ENCODE assay signal across 21 cellular contexts in the genomic region with DNA sequence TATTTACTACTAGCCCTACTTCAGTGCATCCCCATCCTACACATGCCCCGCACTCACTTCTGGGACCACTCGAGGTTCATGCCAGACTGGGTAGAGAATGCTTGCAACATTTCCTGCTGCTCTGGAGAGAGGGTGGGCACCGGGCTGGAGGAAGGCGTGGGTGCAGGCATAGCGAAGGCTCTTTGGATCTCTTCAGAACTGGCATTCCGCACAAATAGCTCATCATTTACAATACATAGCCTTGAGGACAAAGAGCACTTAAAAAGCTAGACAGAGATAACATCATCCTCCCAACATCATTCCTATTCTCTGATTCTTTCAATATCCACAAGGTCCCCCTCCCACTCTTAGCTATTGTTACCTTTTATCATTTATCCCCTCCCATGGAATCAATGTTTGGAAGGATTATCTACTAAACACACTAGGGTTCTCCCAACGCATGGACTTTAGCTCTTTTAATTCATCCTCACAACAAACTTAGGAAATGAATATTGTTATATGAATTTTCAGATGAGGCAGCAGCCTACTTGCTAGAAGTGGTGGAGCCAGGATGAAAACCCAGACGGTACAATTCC. TPM values are rescaled to one million over a fixed set of nuclear protein-coding genes. Genes with fewer than 3 reads are reported as not detected.
DNase-seq lines count a peak whose midpoint lies in the region; ATAC-seq and TF ChIP-seq lines count a peak whose summit lies in the region.
"Had no signal": no experiment of that assay in that cellular context is flagged by ENCODE, and none has a peak within 500 bp of the region (broad histone marks: within the 10 kb centered on the region; RNA-seq: fewer than 3 reads in every experiment).

No MANE protein-coding gene starts in this region.

- no peak for ATAC-seq in activated naive CD4-positive, alpha-beta T cell treated with anti-CD3 and anti-CD28 coated beads, Interleukin-2, amount 50 U/mL, for 72 hours
- no peak for ATAC-seq in activated B cell treated with CpG ODN at 0.5 μM for 24 hours (ENCODE audit: low read depth)
- ATAC-seq in memory B cell (ENCODE audit: low read depth), result no peak
- no peak for ATAC-seq in GM19351 (IDR thresholded peaks at IDR 0.05; ENCODE audit: unreplicated experiment)
- no peak for ATAC-seq in GM19455 (IDR thresholded peaks at IDR 0.05; ENCODE audit: unreplicated experiment)
- ATAC-seq: gastroesophageal sphincter, left lobe of liver, mucosa of descending colon, right cardiac atrium had no signal

- intact Hi-C loops in activated B cell treated with CpG ODN at 0.5 μM for 24 hours (cut with micrococcal nuclease), result no loop called here

- H3K9me3 Mint-ChIP-seq in activated naive CD4-positive, alpha-beta T cell treated with anti-CD3 and anti-CD28 coated beads, Interleukin-2, amount 50 U/mL, for 72 hours, result no peaks in the 10 kb centered on the region
- H3K9me3 Mint-ChIP-seq in activated B cell treated with CpG ODN at 0.5 μM for 24 hours, result no peaks in the 10 kb centered on the region
- no peaks in the 10 kb centered on the region for H3K9me3 Mint-ChIP-seq in memory B cell
- H3K9me3 Mint-ChIP-seq in type B pancreatic cell, result no peaks in the 10 kb centered on the region
- H3K9me3 Mint-ChIP-seq: stimulated activated naive CD8-positive, alpha-beta T cell treated with anti-CD3 and anti-CD28 coated beads, Interleukin-15, Interleukin-2, amounts not matched to agents 100 ng/mL and 50 ng/mL, for 24 hours; T-helper 2 cell treated with Interferon-gamma antibody and Interleukin-4, amounts not matched to agents 5 μg/mL and 100 μg/mL, for 36 hours had no signal

- H3K4me1 Mint-ChIP-seq in activated B cell treated with CpG ODN at 0.5 μM for 24 hours, result peaks cover 27% of the 10 kb centered on the region
- peaks cover 26% of the 10 kb centered on the region for H3K4me1 Mint-ChIP-seq in memory B cell
- H3K4me1 Mint-ChIP-seq in type B pancreatic cell (ENCODE audit: unreplicated experiment), result peaks cover 21% of the 10 kb centered on the region

- H3K4me3 Mint-ChIP-seq in activated B cell treated with CpG ODN at 0.5 μM for 24 hours (no peak overlapping the region), memory B cell (peak overlapping the region; percentile 9), type B pancreatic cell (peak overlapping the region; percentile 9)
- H3K4me3 Mint-ChIP-seq: stimulated activated naive CD8-positive, alpha-beta T cell treated with anti-CD3 and anti-CD28 coated beads, Interleukin-15, Interleukin-2, amounts not matched to agents 100 ng/mL and 50 ng/mL, for 24 hours; T-helper 2 cell treated with Interferon-gamma antibody and Interleukin-4, amounts not matched to agents 5 μg/mL and 100 μg/mL, for 36 hours had no signal

- TF ChIP-seq CTCF in activated B cell treated with CpG ODN at 0.5 μM for 24 hours (IDR thresholded peaks at IDR 0.05), result no peak
- no peak for TF ChIP-seq CTCF in type B pancreatic cell (conservative IDR thresholded peaks at IDR 0.05)

- CTCF ChIA-PET in activated B cell treated with CpG ODN at 0.5 μM for 24 hours (lab: Charles Lee), result interaction anchor here (2.4 kb wide), 1 partner anchor 8 kb away, joined by 7 read pairs; no protein-coding TSS in a partner anchor

- POLR2A ChIA-PET in activated B cell treated with CpG ODN at 0.5 μM for 24 hours (lab: Charles Lee), result interaction anchor here (0.6 to 3.0 kb wide), 11 partner anchors 11 to 1390 kb away, joined by 3 to 39 read pairs (median 6); partner anchors contain the start of genes HNRNPUL2, NXF1, SLC3A2 and WDR74

- H3K36me3 Mint-ChIP-seq in activated naive CD4-positive, alpha-beta T cell treated with anti-CD3 and anti-CD28 coated beads, Interleukin-2, amount 50 U/mL, for 72 hours, result peaks cover 35 to 38% of the 10 kb centered on the region in 2 donors
- H3K36me3 Mint-ChIP-seq in activated B cell treated with CpG ODN at 0.5 μM for 24 hours (ENCODE audit: low read depth) (peaks cover 80% of the 10 kb centered on the region), memory B cell (peaks cover 30% of the 10 kb centered on the region), type B pancreatic cell (peaks cover 33% of the 10 kb centered on the region)

- H3K27me3 Mint-ChIP-seq in activated B cell treated with CpG ODN at 0.5 μM for 24 hours, result no peaks in the 10 kb centered on the region
- H3K27me3 Mint-ChIP-seq in memory B cell, result no peaks in the 10 kb centered on the region
- no peaks in the 10 kb centered on the region for H3K27me3 Mint-ChIP-seq in type B pancreatic cell
- H3K27me3 Mint-ChIP-seq: stimulated activated naive CD8-positive, alpha-beta T cell treated with anti-CD3 and anti-CD28 coated beads, Interleukin-15, Interleukin-2, amounts not matched to agents 100 ng/mL and 50 ng/mL, for 24 hours had no signal

- H3K27ac Mint-ChIP-seq in activated naive CD4-positive, alpha-beta T cell treated with anti-CD3 and anti-CD28 coated beads, Interleukin-2, amount 50 U/mL, for 72 hours, result peak overlapping the region; percentile 18 to 83
- H3K27ac Mint-ChIP-seq in activated B cell treated with CpG ODN at 0.5 μM for 24 hours (peak overlapping the region; percentile 11), memory B cell (no peak overlapping the region), type B pancreatic cell (peak overlapping the region; percentile 32)
- H3K27ac Mint-ChIP-seq: stimulated activated naive CD8-positive, alpha-beta T cell treated with anti-CD3 and anti-CD28 coated beads, Interleukin-15, Interleukin-2, amounts not matched to agents 100 ng/mL and 50 ng/mL, for 24 hours; T-helper 2 cell treated with Interferon-gamma antibody and Interleukin-4, amounts not matched to agents 5 μg/mL and 100 μg/mL, for 36 hours had no signal

- no peak for DNase-seq in activated naive CD4-positive, alpha-beta T cell treated with anti-CD3 and anti-CD28 coated beads, Interleukin-2, amount 50 U/mL, for 72 hours (ENCODE audit: low spot score in 2 of 2)
- no peak for DNase-seq in activated naive CD4-positive, alpha-beta T cell treated with anti-CD3 and anti-CD28 coated beads, Interleukin-2, amount 50 U/mL, for 16 hours
- DNase-seq in activated B cell treated with CpG ODN at 0.5 μM for 24 hours (no peak), memory B cell (ENCODE audit: low spot score in 2 of 2) (no peak), type B pancreatic cell (ENCODE audit: extremely low spot score, unreplicated experiment) (no peak), NCI-H774 (lab: John Stamatoyannopoulos, UW) (no peak)
- DNase-seq: activated CD4-positive, CD25-positive, alpha-beta regulatory T cell treated with anti-CD3 and anti-CD28 coated beads, Interleukin-2, amount 50 U/mL, for 72 hours; HCEC 1CT; KG1; NCI-H524 treated with DMSO at 0.1 percent for 48 hours; occipital lobe; SIG-M5; upper lobe of left lung had no signal

RNA-seq across cellular contexts. Expression of gene TMEM223, which starts 2.5 kb away (rescaled TPM):
- 10 to 100 TPM in 1 of 2 donors, 1 to 10 TPM in 1; 8.9 to 11.3 TPM for total RNA-seq in activated naive CD4-positive, alpha-beta T cell treated with anti-CD3 and anti-CD28 coated beads, Interleukin-2, amount 50 U/mL, for 72 hours
- 13.0 and 15.0 TPM in 2 replicates for total RNA-seq in activated B cell treated with CpG ODN at 0.5 μM for 24 hours
- total RNA-seq in type B pancreatic cell (ENCODE audit: low replicate concordance), result 21.9 and 23.3 TPM in 2 replicates

RNA-seq across cellular contexts. Expression of gene TMEM179B, which starts 7.1 kb away (rescaled TPM):
- 10 to 100 TPM; 19.5 to 20.9 TPM for total RNA-seq in activated naive CD4-positive, alpha-beta T cell treated with anti-CD3 and anti-CD28 coated beads, Interleukin-2, amount 50 U/mL, for 72 hours
- total RNA-seq in activated B cell treated with CpG ODN at 0.5 μM for 24 hours, result 34.9 and 47.7 TPM in 2 replicates
- total RNA-seq in type B pancreatic cell (ENCODE audit: low replicate concordance), result 41.1 and 53.1 TPM in 2 replicates

RNA-seq across cellular contexts. Expression of gene NXF1, which starts 11.0 kb away (rescaled TPM):
- total RNA-seq in activated naive CD4-positive, alpha-beta T cell treated with anti-CD3 and anti-CD28 coated beads, Interleukin-2, amount 50 U/mL, for 72 hours, result 100 to 1,000 TPM; 104 to 132 TPM
- total RNA-seq in activated B cell treated with CpG ODN at 0.5 μM for 24 hours (89.1 and 91.6 TPM in 2 replicates), type B pancreatic cell (ENCODE audit: low replicate concordance) (111 TPM in 2 replicates)

RNA-seq across cellular contexts. Expression of gene TAF6L, which starts 23.1 kb away (rescaled TPM):
- total RNA-seq in activated naive CD4-positive, alpha-beta T cell treated with anti-CD3 and anti-CD28 coated beads, Interleukin-2, amount 50 U/mL, for 72 hours, result 10 to 100 TPM; 16.7 to 32.2 TPM
- total RNA-seq in activated B cell treated with CpG ODN at 0.5 μM for 24 hours, result 32.9 and 38.6 TPM in 2 replicates
- total RNA-seq in type B pancreatic cell (ENCODE audit: low replicate concordance), result 23.8 and 37.6 TPM in 2 replicates

RNA-seq across cellular contexts. Expression of gene POLR2G, which starts 32.9 kb away (rescaled TPM):
- total RNA-seq in activated naive CD4-positive, alpha-beta T cell treated with anti-CD3 and anti-CD28 coated beads, Interleukin-2, amount 50 U/mL, for 72 hours, result 100 to 1,000 TPM; 116 to 172 TPM
- 109 and 116 TPM in 2 replicates for total RNA-seq in activated B cell treated with CpG ODN at 0.5 μM for 24 hours
- total RNA-seq in type B pancreatic cell (ENCODE audit: low replicate concordance), result 68.8 and 98.7 TPM in 2 replicates
